In the genomic region with DNA sequence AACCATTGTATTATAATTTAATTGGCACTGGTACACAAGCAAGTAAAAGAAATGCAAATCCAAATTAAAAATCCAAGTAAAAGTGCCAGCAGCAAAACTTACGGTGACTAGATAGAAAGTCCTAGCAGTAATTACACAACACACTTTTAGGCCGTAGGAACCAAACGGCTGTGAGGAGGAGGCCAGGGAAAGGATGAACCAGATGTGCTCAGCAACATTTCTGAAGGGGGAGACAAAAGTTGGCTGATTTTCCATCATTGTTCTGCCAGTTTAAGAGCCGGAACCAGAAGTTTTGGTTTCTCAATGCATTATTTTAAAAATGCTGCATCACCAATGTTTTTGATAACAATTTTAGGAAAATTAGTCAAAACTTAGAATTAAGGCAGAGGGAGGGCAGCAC, we compare ENCODE assay signal across 1 cellular context.
TF ChIP-seq lines count a peak whose summit lies in the region.

No MANE protein-coding gene starts in this region.

TF ChIP-seq in GM12878, 131 proteins besides CTCF, POLR2A, EP300 and RAD21 (continued from another document):
- TF ChIP-seq, protein P1, sequence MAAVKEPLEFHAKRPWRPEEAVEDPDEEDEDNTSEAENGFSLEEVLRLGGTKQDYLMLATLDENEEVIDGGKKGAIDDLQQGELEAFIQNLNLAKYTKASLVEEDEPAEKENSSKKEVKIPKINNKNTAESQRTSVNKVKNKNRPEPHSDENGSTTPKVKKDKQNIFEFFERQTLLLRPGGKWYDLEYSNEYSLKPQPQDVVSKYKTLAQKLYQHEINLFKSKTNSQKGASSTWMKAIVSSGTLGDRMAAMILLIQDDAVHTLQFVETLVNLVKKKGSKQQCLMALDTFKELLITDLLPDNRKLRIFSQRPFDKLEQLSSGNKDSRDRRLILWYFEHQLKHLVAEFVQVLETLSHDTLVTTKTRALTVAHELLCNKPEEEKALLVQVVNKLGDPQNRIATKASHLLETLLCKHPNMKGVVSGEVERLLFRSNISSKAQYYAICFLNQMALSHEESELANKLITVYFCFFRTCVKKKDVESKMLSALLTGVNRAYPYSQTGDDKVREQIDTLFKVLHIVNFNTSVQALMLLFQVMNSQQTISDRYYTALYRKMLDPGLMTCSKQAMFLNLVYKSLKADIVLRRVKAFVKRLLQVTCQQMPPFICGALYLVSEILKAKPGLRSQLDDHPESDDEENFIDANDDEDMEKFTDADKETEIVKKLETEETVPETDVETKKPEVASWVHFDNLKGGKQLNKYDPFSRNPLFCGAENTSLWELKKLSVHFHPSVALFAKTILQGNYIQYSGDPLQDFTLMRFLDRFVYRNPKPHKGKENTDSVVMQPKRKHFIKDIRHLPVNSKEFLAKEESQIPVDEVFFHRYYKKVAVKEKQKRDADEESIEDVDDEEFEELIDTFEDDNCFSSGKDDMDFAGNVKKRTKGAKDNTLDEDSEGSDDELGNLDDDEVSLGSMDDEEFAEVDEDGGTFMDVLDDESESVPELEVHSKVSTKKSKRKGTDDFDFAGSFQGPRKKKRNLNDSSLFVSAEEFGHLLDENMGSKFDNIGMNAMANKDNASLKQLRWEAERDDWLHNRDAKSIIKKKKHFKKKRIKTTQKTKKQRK (IDR thresholded peaks at IDR 0.05; ENCODE audit: low read depth, low read length): no peak
- TF ChIP-seq NRF1 (conservative IDR thresholded peaks at IDR 0.05; ENCODE audit: low read depth, low read length) (no peak), TAF1 (IDR thresholded peaks at IDR 0.05; ENCODE audit: borderline replicate concordance, low read depth, low read length) (no peak), CBX5 (IDR thresholded peaks at IDR 0.05; ENCODE audit: low read depth) (no peak), CUX1 (IDR thresholded peaks at IDR 0.05; ENCODE audit: insufficient replicate concordance, low read depth, low read length) (no peak), ZSCAN29 (IDR thresholded peaks at IDR 0.05) (no peak), MTA3 (IDR thresholded peaks at IDR 0.05; ENCODE audit: borderline replicate concordance, low read length) (no peak), TBL1XR1 (IDR thresholded peaks at IDR 0.05; ENCODE audit: low read depth, low read length) (no peak), PAX8 (IDR thresholded peaks at IDR 0.05) (no peak), NR2F1 (conservative IDR thresholded peaks at IDR 0.05) (no peak), ATF3 (IDR thresholded peaks at IDR 0.05; ENCODE audit: borderline replicate concordance, extremely low read depth, low read depth, low read length) (no peak), IKZF1 (conservative IDR thresholded peaks at IDR 0.05) (no peak), BHLHE40 (IDR thresholded peaks at IDR 0.05; ENCODE audit: borderline replicate concordance in 1 of 2, low read depth in 2 of 2, low read length in 1 of 2) (no peak)
- TF ChIP-seq, protein P2, sequence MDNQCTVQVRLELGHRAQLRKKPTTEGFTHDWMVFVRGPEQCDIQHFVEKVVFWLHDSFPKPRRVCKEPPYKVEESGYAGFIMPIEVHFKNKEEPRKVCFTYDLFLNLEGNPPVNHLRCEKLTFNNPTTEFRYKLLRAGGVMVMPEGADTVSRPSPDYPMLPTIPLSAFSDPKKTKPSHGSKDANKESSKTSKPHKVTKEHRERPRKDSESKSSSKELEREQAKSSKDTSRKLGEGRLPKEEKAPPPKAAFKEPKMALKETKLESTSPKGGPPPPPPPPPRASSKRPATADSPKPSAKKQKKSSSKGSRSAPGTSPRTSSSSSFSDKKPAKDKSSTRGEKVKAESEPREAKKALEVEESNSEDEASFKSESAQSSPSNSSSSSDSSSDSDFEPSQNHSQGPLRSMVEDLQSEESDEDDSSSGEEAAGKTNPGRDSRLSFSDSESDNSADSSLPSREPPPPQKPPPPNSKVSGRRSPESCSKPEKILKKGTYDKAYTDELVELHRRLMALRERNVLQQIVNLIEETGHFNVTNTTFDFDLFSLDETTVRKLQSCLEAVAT (IDR thresholded peaks at IDR 0.05): no peak
